Comparison of ENCODE assay signal across 15 cellular contexts in genomic region chr16:813916-814412, GRCh38. TPM values are rescaled to one million over a fixed set of nuclear protein-coding genes. Genes with fewer than 3 reads are reported as not detected.
DNase-seq lines count a peak whose midpoint lies in the region; ATAC-seq and TF ChIP-seq lines count a peak whose summit lies in the region.
"Had no signal": no experiment of that assay in that cellular context is flagged by ENCODE, and none has a peak within 500 bp of the region (broad histone marks: within the 10 kb centered on the region; RNA-seq: fewer than 3 reads in every experiment).

No MANE protein-coding gene starts in this region.

- no peak overlapping the region for H4K8ac ChIP-seq in neuronal stem cell (ENCODE audit: low read depth, low read length)

- H2BK12ac ChIP-seq in neuronal stem cell (ENCODE audit: low read length) = peak overlapping the region; percentile 58

- DNase-seq in AG04449 (ENCODE audit: low read depth, low spot score) (no peak), dorsolateral prefrontal cortex (no peak), neuronal stem cell (ENCODE audit: low spot score) (no peak), KG1 (lab: John Stamatoyannopoulos, UW) (no peak), AG08396 (ENCODE audit: low spot score) (no peak)
- DNase-seq: lower lobe of right lung, NCI-H2171 treated with DMSO at 0.1 percent for 48 hours, NCI-H774 had no signal

- peak overlapping the region; percentile 28 for H2AK5ac ChIP-seq in neuronal stem cell (ENCODE audit: low read depth, low read length)

- no peak overlapping the region for H3K27ac ChIP-seq in HEK293 (ENCODE audit: extremely low read depth, low read depth, low read length)
- peak overlapping the region in 30 of 59 donors; percentile 1 to 78 (median 51) for H3K27ac ChIP-seq in dorsolateral prefrontal cortex
- H3K27ac ChIP-seq in neuronal stem cell (replicated peaks; ENCODE audit: low read length) = no peak overlapping the region
- H3K27ac ChIP-seq: lower lobe of right lung had no signal

- no CpG with 5 or more reads among the region's 22 CpGs for WGBS in neuronal stem cell (ENCODE audit: extremely low coverage in 2 of 2, insufficient read length in 2 of 2, insufficient replicate concordance in 1 of 2), 2 donors

- H2BK5ac ChIP-seq in neuronal stem cell (ENCODE audit: low read length) = no peak overlapping the region

- H3K9me3 ChIP-seq in HEK293 (ENCODE audit: control insufficient read depth, insufficient read depth, low read depth, low read length) (no peaks in the 10 kb centered on the region), neuronal stem cell (replicated peaks in 1 of 2; ENCODE audit: control insufficient read depth in 2 of 2, insufficient read depth in 1 of 2, low read depth in 1 of 2, low read length in 2 of 2) (peaks cover 5 to 8% of the 10 kb centered on the region in 2 donors)
- H3K9me3 ChIP-seq: lower lobe of right lung had no signal

- POLR2A ChIA-PET in AG04449 (lab: Yijun Ruan, JAX) (no interaction called here), HEK293 (lab: Yijun Ruan, JAX) (no interaction called here)

- H3K4me3 ChIP-seq in AG04449 (ENCODE audit: low read depth, low read length) (peak overlapping the region; percentile 23), HEK293 (ENCODE audit: low read depth, low read length) (no peak overlapping the region), dorsolateral prefrontal cortex (peak overlapping the region in 47 of 59 donors; percentile 14 to 57 (median 42)), neuronal stem cell (ENCODE audit: low read length in 2 of 2) (no peak overlapping the region)

- H3K27me3 ChIP-seq in dorsolateral prefrontal cortex (peaks cover 0 to 21% (median 5%) of the 10 kb centered on the region in 45 donors), neuronal stem cell (ENCODE audit: control insufficient read depth in 3 of 3, insufficient read depth in 3 of 3, low read depth in 1 of 3, low read length in 3 of 3) (peaks cover 0 to 22% (median 6%) of the 10 kb centered on the region in 3 experiments)

- H2BK15ac ChIP-seq in neuronal stem cell (ENCODE audit: low read length) = peak overlapping the region; percentile 26

- H4K91ac ChIP-seq in neuronal stem cell (ENCODE audit: low read depth, low read length, poor library complexity) = no peak overlapping the region

- H3K4ac ChIP-seq in neuronal stem cell (ENCODE audit: low read length) = no peak overlapping the region

- ATAC-seq in HG03095 (IDR thresholded peaks at IDR 0.05; ENCODE audit: unreplicated experiment) (no peak), HG03139 (IDR thresholded peaks at IDR 0.05; ENCODE audit: unreplicated experiment) (no peak)
- ATAC-seq: esophagus mucosa had no signal

- CTCF ChIA-PET in AG04449 (lab: Yijun Ruan, JAX) = interaction anchor here (1.6 to 2.7 kb wide), 2 partner anchors 29 to 243 kb away, joined by 7 to 48 read pairs; no protein-coding TSS in a partner anchor
- CTCF ChIA-PET in HEK293 (lab: Yijun Ruan, JAX) = interaction anchor here (0.8 to 3.9 kb wide), 3 partner anchors 214 to 289 kb away, joined by 3 to 31 read pairs (median 6); no protein-coding TSS in a partner anchor

- H3K4me2 ChIP-seq in neuronal stem cell (ENCODE audit: insufficient read depth, low read length, poor library complexity, severe bottlenecking) = no peak overlapping the region

- no peaks in the 10 kb centered on the region for H3K4me1 ChIP-seq in HEK293 (ENCODE audit: control insufficient read depth, insufficient read depth, low read length)
- H3K4me1 ChIP-seq in neuronal stem cell (ENCODE audit: control insufficient read depth in 2 of 2, insufficient read depth in 1 of 2, low read depth in 1 of 2, low read length in 2 of 2) = peaks cover 2 to 5% of the 10 kb centered on the region in 2 donors

- H2AFZ ChIP-seq in neuronal stem cell (ENCODE audit: low read length) = no peak overlapping the region

- H3K79me1 ChIP-seq in neuronal stem cell (ENCODE audit: low read depth, low read length) = peaks cover 3% of the 10 kb centered on the region

- intact Hi-C loops in dorsolateral prefrontal cortex (cut with DNase I) = loop anchor here (1.0 to 10.0 kb wide), 6 partner anchors 61 to 289 kb away; no protein-coding TSS in a partner anchor

- no peak overlapping the region for H3K9ac ChIP-seq in neuronal stem cell (ENCODE audit: low read depth, low read length, poor library complexity)

- H3K18ac ChIP-seq in neuronal stem cell (ENCODE audit: low read length) = peak overlapping the region; percentile 52

- H3K14ac ChIP-seq in neuronal stem cell (ENCODE audit: low read length) = no peak overlapping the region

- H3K23ac ChIP-seq in neuronal stem cell (ENCODE audit: low read depth, low read length, poor library complexity) = peak overlapping the region; percentile 91

- TF ChIP-seq CTCF in AG04449 (IDR thresholded peaks at IDR 0.05; ENCODE audit: insufficient read depth, low read length, missing control alignments) (no peak), HEK293 (tag by site-specific recombination; IDR thresholded peaks at IDR 0.05) (no peak), dorsolateral prefrontal cortex (IDR thresholded peaks at IDR 0.05 in 54 of 56, conservative IDR thresholded peaks at IDR 0.05 in 2 of 56; ENCODE audit: low read depth in 1 of 56, partially characterized antibody in 56 of 56) (peak in 12 of 56 donors; percentile 0 to 45 (median 16))

- H3K36me3 ChIP-seq in HEK293 (ENCODE audit: control insufficient read depth in 2 of 2, insufficient read depth in 1 of 2, low read length in 2 of 2) (no peaks in the 10 kb centered on the region), neuronal stem cell (replicated peaks in 1 of 2; ENCODE audit: control insufficient read depth in 2 of 2, insufficient read depth in 2 of 2, low read length in 2 of 2) (no peaks in the 10 kb centered on the region)
- H3K36me3 ChIP-seq: lower lobe of right lung had no signal

- no peak overlapping the region for H2BK120ac ChIP-seq in neuronal stem cell (ENCODE audit: low read depth, low read length)

TF ChIP-seq in HEK293, 187 proteins besides CTCF, POLR2A, EP300 and RAD21:
- peak; percentile 39; the same call in 1 of the 2 replicates for TF ChIP-seq ZNF335 (tag by site-specific recombination; conservative IDR thresholded peaks at IDR 0.05)
- TF ChIP-seq, protein P1, sequence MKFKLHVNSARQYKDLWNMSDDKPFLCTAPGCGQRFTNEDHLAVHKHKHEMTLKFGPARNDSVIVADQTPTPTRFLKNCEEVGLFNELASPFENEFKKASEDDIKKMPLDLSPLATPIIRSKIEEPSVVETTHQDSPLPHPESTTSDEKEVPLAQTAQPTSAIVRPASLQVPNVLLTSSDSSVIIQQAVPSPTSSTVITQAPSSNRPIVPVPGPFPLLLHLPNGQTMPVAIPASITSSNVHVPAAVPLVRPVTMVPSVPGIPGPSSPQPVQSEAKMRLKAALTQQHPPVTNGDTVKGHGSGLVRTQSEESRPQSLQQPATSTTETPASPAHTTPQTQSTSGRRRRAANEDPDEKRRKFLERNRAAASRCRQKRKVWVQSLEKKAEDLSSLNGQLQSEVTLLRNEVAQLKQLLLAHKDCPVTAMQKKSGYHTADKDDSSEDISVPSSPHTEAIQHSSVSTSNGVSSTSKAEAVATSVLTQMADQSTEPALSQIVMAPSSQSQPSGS (tag by site-specific recombination; IDR thresholded peaks at IDR 0.05; ENCODE audit: low read depth) = no peak

RNA-seq across cellular contexts. Expression of gene GNG13, which starts 13.4 kb away (rescaled TPM):
- total RNA-seq in dorsolateral prefrontal cortex = 10 to 100 TPM in 8 of 120 experiments, 1 to 10 TPM in 112; 1.1 to 13.0 (median 5.8) TPM
- 0.52 TPM for polyA plus RNA-seq in neuronal stem cell (2013, experiment 1 of 2)
- polyA plus RNA-seq in neuronal stem cell (2013, experiment 2 of 2) = 0.51 TPM
- total RNA-seq: dermis blood vessel endothelial cell; esophagus mucosa; glomerular endothelial cell; lower lobe of right lung; naive thymus-derived CD8-positive, alpha-beta T cell had no signal
- polyA plus RNA-seq: naive thymus-derived CD8-positive, alpha-beta T cell had no signal

RNA-seq across cellular contexts. Expression of gene CHTF18, which starts 25.5 kb away (rescaled TPM):
- total RNA-seq in dorsolateral prefrontal cortex = 10 to 100 TPM in 118 of 120 experiments, 1 to 10 TPM in 2; 9.5 to 68.5 (median 17.6) TPM
- polyA plus RNA-seq in neuronal stem cell (2013, experiment 1 of 2) = 77.3 TPM
- 69.6 TPM for polyA plus RNA-seq in neuronal stem cell (2013, experiment 2 of 2)

RNA-seq across cellular contexts. Expression of gene RPUSD1, which starts 25.8 kb away (rescaled TPM):
- 10 to 100 TPM in 119 of 120 experiments, 1 to 10 TPM in 1; 9.7 to 31.5 (median 23.0) TPM for total RNA-seq in dorsolateral prefrontal cortex
- polyA plus RNA-seq in neuronal stem cell (2013, experiment 1 of 2) = 14.5 TPM
- 15.3 TPM for polyA plus RNA-seq in neuronal stem cell (2013, experiment 2 of 2)

RNA-seq across cellular contexts. Expression of gene MSLN, which starts 53.4 kb away (rescaled TPM):
- 1 to 10 TPM in 39 of 120 experiments, under 1 TPM in 60, not detected in 21; 0.29 to 6.6 (median 0.90) TPM for total RNA-seq in dorsolateral prefrontal cortex
- polyA plus RNA-seq in neuronal stem cell (2013, experiment 1 of 2) = 0.33 TPM
- 0.43 TPM for polyA plus RNA-seq in neuronal stem cell (2013, experiment 2 of 2)
- total RNA-seq: dermis blood vessel endothelial cell; naive thymus-derived CD8-positive, alpha-beta T cell had no signal
- polyA plus RNA-seq: naive thymus-derived CD8-positive, alpha-beta T cell had no signal

Comparison
In these comparisons a context has a peak if more than half of its experiments do, and no peak if none do; other contexts are left out.
1. H3K4me3 ChIP-seq: peak in AG04449 (single experiment) and dorsolateral prefrontal cortex (47 of 59); none in HEK293 (single experiment) and neuronal stem cell (0 of 2).
2. H3K27ac ChIP-seq: peak in dorsolateral prefrontal cortex (30 of 59); none in HEK293 (single experiment) and neuronal stem cell (single experiment).